Comparison of ENCODE assay signal across 13 cellular contexts in the genomic region with DNA sequence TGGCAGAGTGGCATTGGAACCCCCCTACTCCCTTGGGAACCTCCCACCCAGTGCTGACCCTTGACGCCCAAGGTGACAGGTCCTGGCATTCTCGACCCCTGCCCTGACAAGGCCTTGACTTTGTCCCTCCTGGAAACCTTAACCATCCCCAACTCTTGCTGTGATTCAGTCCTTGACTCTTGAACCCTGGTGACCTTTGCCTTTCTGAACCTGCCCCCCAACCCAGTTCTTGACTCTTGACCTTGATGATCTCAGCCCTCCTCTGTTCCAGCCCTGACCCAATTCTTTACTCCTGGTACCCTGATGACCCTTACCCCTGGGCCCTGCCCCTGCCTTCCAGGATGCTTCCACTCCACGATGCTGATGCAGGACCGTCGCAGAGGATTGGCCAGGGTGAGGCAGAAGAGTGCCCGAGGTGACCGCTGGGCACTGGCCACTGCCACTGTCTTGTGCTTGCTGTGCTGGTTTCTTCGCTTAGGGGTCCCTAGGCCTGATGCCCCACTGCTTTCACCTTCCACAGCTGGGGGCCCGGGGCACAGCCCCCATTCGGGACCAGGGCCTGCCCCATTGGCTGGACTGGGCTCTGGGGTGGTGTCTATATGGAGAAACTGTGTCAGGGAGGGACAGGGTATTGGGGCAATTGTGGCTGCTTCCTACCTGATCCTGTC. TPM values are rescaled to one million over a fixed set of nuclear protein-coding genes. Genes with fewer than 3 reads are reported as not detected.
DNase-seq lines count a peak whose midpoint lies in the region; ATAC-seq, FAIRE-seq and TF ChIP-seq lines count a peak whose summit lies in the region.
"Had no signal": no experiment of that assay in that cellular context is flagged by ENCODE, and none has a peak within 500 bp of the region (broad histone marks: within the 10 kb centered on the region; RNA-seq: fewer than 3 reads in every experiment).

No MANE protein-coding gene starts in this region.

- no peaks in the 10 kb centered on the region for H3K9me3 Mint-ChIP-seq in CD4-positive, CD25-positive, alpha-beta regulatory T cell
- H3K9me3 Mint-ChIP-seq in activated naive CD8-positive, alpha-beta T cell (ENCODE audit: low read depth): no peaks in the 10 kb centered on the region
- peaks cover 0 to 5% (median 0%) of the 10 kb centered on the region in 11 donors for H3K9me3 Mint-ChIP-seq in naive thymus-derived CD4-positive, alpha-beta T cell

- H3K27me3 Mint-ChIP-seq in CD4-positive, CD25-positive, alpha-beta regulatory T cell: no peaks in the 10 kb centered on the region
- no peaks in the 10 kb centered on the region for H3K27me3 Mint-ChIP-seq in activated naive CD8-positive, alpha-beta T cell
- no peaks in the 10 kb centered on the region for H3K27me3 Mint-ChIP-seq in naive thymus-derived CD4-positive, alpha-beta T cell

- peak overlapping the region in 2 of 3 donors; percentile 67 to 76 for H3K27ac Mint-ChIP-seq in CD4-positive, CD25-positive, alpha-beta regulatory T cell
- H3K27ac Mint-ChIP-seq in activated naive CD8-positive, alpha-beta T cell: peak overlapping the region; percentile 54
- peak overlapping the region in 8 of 9 donors; percentile 67 to 94 (median 84) for H3K27ac Mint-ChIP-seq in naive thymus-derived CD4-positive, alpha-beta T cell

- DNase-seq in CD4-positive, CD25-positive, alpha-beta regulatory T cell: no peak
- no peak for DNase-seq in GM12892 (ENCODE audit: insufficient read length)
- no peak for DNase-seq in naive thymus-derived CD4-positive, alpha-beta T cell
- DNase-seq in left ventricle myocardium inferior: no peak
- DNase-seq in H54 (ENCODE audit: insufficient read length, low spot score): no peak
- DNase-seq: cortex of kidney, T1000 had no signal

- ATAC-seq in CD4-positive, CD25-positive, alpha-beta regulatory T cell (ENCODE audit: low read depth in 2 of 2): no peak
- no peak for ATAC-seq in naive thymus-derived CD4-positive, alpha-beta T cell
- ATAC-seq in HG02678 (IDR thresholded peaks at IDR 0.05; ENCODE audit: unreplicated experiment): no peak
- no peak for ATAC-seq in GM18873 (IDR thresholded peaks at IDR 0.05; ENCODE audit: low FRiP score, unreplicated experiment)

- FAIRE-seq in GM12892 (lab: Jason Lieb, UNC) (peak; percentile 60), H54 (lab: Jason Lieb, UNC) (no peak)

- peak overlapping the region; percentile 61 for H3K27ac ChIP-seq in CD4-positive, CD25-positive, alpha-beta regulatory T cell (ENCODE audit: insufficient read depth, low read length, poor library complexity, severe bottlenecking)
- H3K27ac ChIP-seq in naive thymus-derived CD4-positive, alpha-beta T cell (ENCODE audit: low read depth, low read length): peak overlapping the region; percentile 71
- H3K27ac ChIP-seq in left ventricle myocardium inferior (replicated peaks): no peak overlapping the region
- H3K27ac ChIP-seq: psoas muscle had no signal

- H3K27me3 ChIP-seq in CD4-positive, CD25-positive, alpha-beta regulatory T cell (ENCODE audit: control insufficient read depth, insufficient read depth, low read length): no peaks in the 10 kb centered on the region
- H3K27me3 ChIP-seq in naive thymus-derived CD4-positive, alpha-beta T cell (ENCODE audit: control insufficient read depth in 2 of 2, insufficient read depth in 2 of 2, low read length in 2 of 2): no peaks in the 10 kb centered on the region
- no peaks in the 10 kb centered on the region for H3K27me3 ChIP-seq in left ventricle myocardium inferior (ENCODE audit: low read depth)

- CTCF ChIA-PET in naive thymus-derived CD4-positive, alpha-beta T cell (lab: Charles Lee): no interaction called here

- H3K4me3 Mint-ChIP-seq in CD4-positive, CD25-positive, alpha-beta regulatory T cell: peak overlapping the region; percentile 69 to 86 (median 78)
- H3K4me3 Mint-ChIP-seq in activated naive CD8-positive, alpha-beta T cell: peak overlapping the region; percentile 74
- H3K4me3 Mint-ChIP-seq in naive thymus-derived CD4-positive, alpha-beta T cell: peak overlapping the region; percentile 66 to 86 (median 79)

- intact Hi-C loops in naive thymus-derived CD4-positive, alpha-beta T cell (cut with micrococcal nuclease): loop anchor here in 1 of 2 donors (2.0 kb wide), 2 partner anchors 31 to 523 kb away; partner anchors contain the start of gene SYP
- intact Hi-C loops in left ventricle myocardium inferior (cut with micrococcal nuclease): no loop called here

- H3K36me3 ChIP-seq in CD4-positive, CD25-positive, alpha-beta regulatory T cell (ENCODE audit: control insufficient read depth, insufficient read depth, low read length): no peaks in the 10 kb centered on the region
- no peaks in the 10 kb centered on the region for H3K36me3 ChIP-seq in naive thymus-derived CD4-positive, alpha-beta T cell (ENCODE audit: control insufficient read depth in 2 of 3, insufficient read depth in 3 of 3, low read length in 3 of 3)
- H3K36me3 ChIP-seq in left ventricle myocardium inferior: no peaks in the 10 kb centered on the region

- no peaks in the 10 kb centered on the region for H3K36me3 Mint-ChIP-seq in CD4-positive, CD25-positive, alpha-beta regulatory T cell
- H3K36me3 Mint-ChIP-seq in activated naive CD8-positive, alpha-beta T cell: no peaks in the 10 kb centered on the region
- H3K36me3 Mint-ChIP-seq in naive thymus-derived CD4-positive, alpha-beta T cell: no peaks in the 10 kb centered on the region

- H3K4me1 Mint-ChIP-seq in CD4-positive, CD25-positive, alpha-beta regulatory T cell: peaks cover 2 to 32% (median 7%) of the 10 kb centered on the region in 4 donors
- H3K4me1 Mint-ChIP-seq in activated naive CD8-positive, alpha-beta T cell (ENCODE audit: low read depth): peaks cover 12% of the 10 kb centered on the region
- H3K4me1 Mint-ChIP-seq in naive thymus-derived CD4-positive, alpha-beta T cell: peaks cover 6 to 30% (median 21%) of the 10 kb centered on the region in 7 donors

- POLR2A ChIA-PET in naive thymus-derived CD4-positive, alpha-beta T cell (lab: Charles Lee): no interaction called here

- TF ChIP-seq CTCF in left ventricle myocardium inferior (IDR thresholded peaks at IDR 0.05; ENCODE audit: borderline replicate concordance): no peak

- no peak overlapping the region for H3K4me3 ChIP-seq in CD4-positive, CD25-positive, alpha-beta regulatory T cell (ENCODE audit: low read depth, low read length)
- H3K4me3 ChIP-seq in naive thymus-derived CD4-positive, alpha-beta T cell (ENCODE audit: low read length): peak overlapping the region; percentile 28
- no peak overlapping the region for H3K4me3 ChIP-seq in left ventricle myocardium inferior

- H3K9me3 ChIP-seq in CD4-positive, CD25-positive, alpha-beta regulatory T cell (ENCODE audit: control insufficient read depth in 2 of 2, low read length in 2 of 2): no peaks in the 10 kb centered on the region
- no peaks in the 10 kb centered on the region for H3K9me3 ChIP-seq in naive thymus-derived CD4-positive, alpha-beta T cell (ENCODE audit: control insufficient read depth in 2 of 3, low read length in 3 of 3)
- H3K9me3 ChIP-seq in left ventricle myocardium inferior (replicated peaks): no peaks in the 10 kb centered on the region
- H3K9me3 ChIP-seq: psoas muscle had no signal

- TF ChIP-seq POLR2A in GM12892 (IDR thresholded peaks at IDR 0.05; ENCODE audit: low read depth, low read length) (no peak), H54 (IDR thresholded peaks at IDR 0.05; ENCODE audit: low read depth, low read length) (no peak)

- peaks cover 14% of the 10 kb centered on the region for H3K4me1 ChIP-seq in CD4-positive, CD25-positive, alpha-beta regulatory T cell (ENCODE audit: control insufficient read depth, insufficient read depth, low read length, poor library complexity, severe bottlenecking)
- peaks cover 2 to 11% of the 10 kb centered on the region in 2 donors for H3K4me1 ChIP-seq in naive thymus-derived CD4-positive, alpha-beta T cell (ENCODE audit: control insufficient read depth in 2 of 2, insufficient read depth in 2 of 2, low read length in 2 of 2)
- H3K4me1 ChIP-seq in left ventricle myocardium inferior: peaks cover 8% of the 10 kb centered on the region
- H3K4me1 ChIP-seq: psoas muscle had no signal

RNA-seq across cellular contexts. Expression of gene CACNA1F, which starts 1.7 kb away (rescaled TPM):
- 0.69 TPM for total RNA-seq in CD4-positive, CD25-positive, alpha-beta regulatory T cell
- not detected for polyA plus RNA-seq in CD4-positive, CD25-positive, alpha-beta regulatory T cell
- polyA plus RNA-seq in GM12892 (2012; ENCODE audit: missing spikeins): 0.17 TPM
- total RNA-seq in naive thymus-derived CD4-positive, alpha-beta T cell: 1 to 10 TPM in 4 of 5 experiments, under 1 TPM in 1; 0.58 to 2.2 (median 1.3) TPM
- under 1 TPM in 1 of 2 donors, not detected in 1; 0.12 TPM for polyA plus RNA-seq in naive thymus-derived CD4-positive, alpha-beta T cell
- total RNA-seq in left ventricle myocardium inferior: 0.08 TPM
- total RNA-seq: mesenteric fat pad had no signal

RNA-seq across cellular contexts. Expression of gene CCDC22, which starts 3.8 kb away (rescaled TPM):
- 18.3 TPM for total RNA-seq in CD4-positive, CD25-positive, alpha-beta regulatory T cell
- 10 to 100 TPM; 18.8 to 34.6 (median 28.0) TPM for polyA plus RNA-seq in CD4-positive, CD25-positive, alpha-beta regulatory T cell
- polyA plus RNA-seq in GM12892 (2012; ENCODE audit: missing spikeins): 7.3 TPM
- 10 to 100 TPM; 19.0 to 34.0 (median 27.6) TPM for total RNA-seq in naive thymus-derived CD4-positive, alpha-beta T cell
- 10 to 100 TPM; 25.3 to 34.9 TPM for polyA plus RNA-seq in naive thymus-derived CD4-positive, alpha-beta T cell
- 10.6 TPM for total RNA-seq in left ventricle myocardium inferior

RNA-seq across cellular contexts. Expression of gene SYP, which starts 31.5 kb away (rescaled TPM):
- 1.3 TPM for total RNA-seq in CD4-positive, CD25-positive, alpha-beta regulatory T cell
- under 1 TPM; 0.67 to 0.95 (median 0.84) TPM for polyA plus RNA-seq in CD4-positive, CD25-positive, alpha-beta regulatory T cell
- 1.2 TPM for polyA plus RNA-seq in GM12892 (2012; ENCODE audit: missing spikeins)
- total RNA-seq in naive thymus-derived CD4-positive, alpha-beta T cell: 1 to 10 TPM in 3 of 5 experiments, under 1 TPM in 2; 0.35 to 2.2 (median 1.1) TPM
- polyA plus RNA-seq in naive thymus-derived CD4-positive, alpha-beta T cell: under 1 TPM; 0.26 to 0.53 TPM
- total RNA-seq in left ventricle myocardium inferior: 1.6 TPM

RNA-seq across cellular contexts. Expression of gene FOXP3, which starts 33.0 kb away (rescaled TPM):
- total RNA-seq in CD4-positive, CD25-positive, alpha-beta regulatory T cell: 198 TPM
- polyA plus RNA-seq in CD4-positive, CD25-positive, alpha-beta regulatory T cell: 100 to 1,000 TPM; 154 to 190 (median 172) TPM
- not detected for polyA plus RNA-seq in GM12892 (2012; ENCODE audit: missing spikeins)
- 10 to 100 TPM in 1 of 5 experiments, 1 to 10 TPM in 2, under 1 TPM in 2; 0.50 to 25.3 (median 1.7) TPM for total RNA-seq in naive thymus-derived CD4-positive, alpha-beta T cell
- under 1 TPM; 0.35 to 0.41 TPM for polyA plus RNA-seq in naive thymus-derived CD4-positive, alpha-beta T cell
- total RNA-seq in left ventricle myocardium inferior: not detected
- total RNA-seq: mesenteric fat pad, psoas muscle had no signal
- polyA plus RNA-seq: aorta had no signal

RNA-seq across cellular contexts. Expression of gene PPP1R3F, which starts 38.1 kb away (rescaled TPM):
- total RNA-seq in CD4-positive, CD25-positive, alpha-beta regulatory T cell: 19.4 TPM
- 10 to 100 TPM; 11.8 to 28.0 (median 15.1) TPM for polyA plus RNA-seq in CD4-positive, CD25-positive, alpha-beta regulatory T cell
- 0.74 TPM for polyA plus RNA-seq in GM12892 (2012; ENCODE audit: missing spikeins)
- 10 to 100 TPM in 3 of 5 experiments, 1 to 10 TPM in 2; 8.9 to 16.3 (median 12.3) TPM for total RNA-seq in naive thymus-derived CD4-positive, alpha-beta T cell
- polyA plus RNA-seq in naive thymus-derived CD4-positive, alpha-beta T cell: 1 to 10 TPM; 9.1 to 9.5 TPM
- 25.3 TPM for total RNA-seq in left ventricle myocardium inferior
